1 cellular context compared by ENCODE assay signal in the genomic region with DNA sequence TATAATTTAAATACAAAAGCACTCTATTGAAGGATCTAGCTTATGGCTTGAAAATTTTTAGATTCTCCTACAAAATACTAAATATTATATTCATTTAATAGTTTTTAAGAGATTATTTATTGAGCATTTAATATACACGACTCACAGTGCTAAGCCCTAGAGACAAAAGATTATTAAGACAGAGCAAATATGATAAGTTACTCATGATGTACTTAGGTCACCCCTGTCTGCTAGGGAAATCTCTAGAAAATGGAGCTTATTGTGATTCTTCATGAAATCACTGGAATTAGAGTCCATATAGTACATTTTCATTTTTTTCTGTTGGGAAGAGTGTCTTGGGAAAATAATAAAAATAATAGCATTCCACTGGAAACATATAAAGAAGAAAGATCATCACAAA.
TF ChIP-seq lines count a peak whose summit lies in the region.

No MANE protein-coding gene starts in this region.

TF ChIP-seq in A549, 52 proteins besides CTCF, POLR2A, EP300 and RAD21 (continued from another document):
- TF ChIP-seq, protein P1, sequence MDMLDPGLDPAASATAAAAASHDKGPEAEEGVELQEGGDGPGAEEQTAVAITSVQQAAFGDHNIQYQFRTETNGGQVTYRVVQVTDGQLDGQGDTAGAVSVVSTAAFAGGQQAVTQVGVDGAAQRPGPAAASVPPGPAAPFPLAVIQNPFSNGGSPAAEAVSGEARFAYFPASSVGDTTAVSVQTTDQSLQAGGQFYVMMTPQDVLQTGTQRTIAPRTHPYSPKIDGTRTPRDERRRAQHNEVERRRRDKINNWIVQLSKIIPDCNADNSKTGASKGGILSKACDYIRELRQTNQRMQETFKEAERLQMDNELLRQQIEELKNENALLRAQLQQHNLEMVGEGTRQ (IDR thresholded peaks at IDR 0.05), result no peak
- no peak for TF ChIP-seq TP53 (CRISPR knock-in tag; IDR thresholded peaks at IDR 0.05)
- no peak for TF ChIP-seq CHD4 (IDR thresholded peaks at IDR 0.05; ENCODE audit: borderline replicate concordance)
- no peak for TF ChIP-seq ZC3H11A (IDR thresholded peaks at IDR 0.05)
- no peak for TF ChIP-seq HDAC2 (IDR thresholded peaks at IDR 0.05)
- TF ChIP-seq FOXS1 (CRISPR knock-in tag; IDR thresholded peaks at IDR 0.05), result no peak
- no peak for TF ChIP-seq JUNB (IDR thresholded peaks at IDR 0.05)
- TF ChIP-seq KDM5A (IDR thresholded peaks at IDR 0.05), result no peak
- TF ChIP-seq HOXB13 (CRISPR knock-in tag; IDR thresholded peaks at IDR 0.05; ENCODE audit: low read depth), result no peak
- TF ChIP-seq NR3C1 (IDR thresholded peaks at IDR 0.05), result no peak
- TF ChIP-seq MAZ (IDR thresholded peaks at IDR 0.05; ENCODE audit: borderline replicate concordance, low read depth, low read length), result no peak
- no peak for TF ChIP-seq SMC3 (IDR thresholded peaks at IDR 0.05)
- no peak for TF ChIP-seq PBX3 (IDR thresholded peaks at IDR 0.05)
